ENCODE assay signal across 8 cellular contexts in genomic region chr22:25420925-25421904, GRCh38.
DNase-seq lines count a peak whose midpoint lies in the region; ATAC-seq lines count a peak whose summit lies in the region.

No MANE protein-coding gene starts in this region.

- no peak for ATAC-seq in HG03175 (IDR thresholded peaks at IDR 0.05; ENCODE audit: unreplicated experiment)
- no peak for ATAC-seq in HG03460 (IDR thresholded peaks at IDR 0.05; ENCODE audit: unreplicated experiment)

- in situ Hi-C loops in GM23248 (cut with MboI) = no loop called here

- no peaks in the 10 kb centered on the region for H3K9me2 ChIP-seq in GM23248 (ENCODE audit: insufficient read depth)

- H3K27me3 ChIP-seq in GM23248 (replicated peaks; ENCODE audit: insufficient read depth) = peaks cover 71% of the 10 kb centered on the region

- H4K20me1 ChIP-seq in GM23248 (ENCODE audit: insufficient read depth) = no peaks in the 10 kb centered on the region

- H3K79me2 ChIP-seq in GM23248 (ENCODE audit: insufficient read depth) = no peaks in the 10 kb centered on the region

- no peak overlapping the region for H3K9ac ChIP-seq in GM23248

- H2AFZ ChIP-seq in GM23248 = no peak overlapping the region

- peak; percentile 40 for DNase-seq in GM23248
- DNase-seq in SW480 (ENCODE audit: low spot score) = peak; percentile 30
- DNase-seq in iPS DF 19.7 (ENCODE audit: low read depth, low spot score) = peak; percentile 59
- DNase-seq in activated effector memory CD4-positive, alpha-beta T cell treated with Interleukin-2 at 50 U/mL for 16 hours = no peak
- no peak for DNase-seq in cortex of kidney (lab: John Stamatoyannopoulos, UW)

- H3K9me3 ChIP-seq in GM23248 (ENCODE audit: low read depth) = no peaks in the 10 kb centered on the region

- no peak overlapping the region for H3K4me2 ChIP-seq in GM23248 (ENCODE audit: unreplicated experiment)

- no peaks in the 10 kb centered on the region for H3F3A ChIP-seq in GM23248 (ENCODE audit: insufficient read depth)

- no peaks in the 10 kb centered on the region for H3K36me3 ChIP-seq in GM23248 (ENCODE audit: low read depth)

- 7 to 8% methylated on average over 61 to 70 of the region's 85 CpGs for WGBS in GM23248 (ENCODE audit: low coverage in 1 of 2, low lambda C conversion rate in 2 of 2, missing lambda C conversion rate in 2 of 2), 2 experiments

- H3K27ac ChIP-seq in GM23248 (no peak overlapping the region), skin epidermis (no peak overlapping the region)

- H3K4me1 ChIP-seq in GM23248 (ENCODE audit: insufficient read depth) = peaks cover 11% of the 10 kb centered on the region; the same call in 1 of the 2 replicates

- H3K4me3 ChIP-seq in GM23248 (no peak overlapping the region), skin epidermis (peak overlapping the region in 6 of 7 experiments; percentile 1 to 38 (median 16))

Comparison
In these comparisons a context has a peak if more than half of its experiments do, and no peak if none do; other contexts are left out.
1. DNase-seq: peak in GM23248 (single experiment), SW480 (single experiment) and iPS DF 19.7 (single experiment); none in activated effector memory CD4-positive, alpha-beta T cell treated with Interleukin-2 at 50 U/mL for 16 hours (single experiment) and cortex of kidney (single experiment).